In genomic region chr22:20792221-20792965, GRCh38 we compare ENCODE assay signal across 1 cellular context.
A peak's percentile ranks its signal among the peaks of the same experiment; 100 is the strongest.
TF ChIP-seq lines count a peak whose summit lies in the region.

No MANE protein-coding gene starts in this region.

TF ChIP-seq in K562, 482 proteins besides CTCF, POLR2A, EP300 and RAD21 (continued from another document and continues in another):
- TF ChIP-seq, protein P1, sequence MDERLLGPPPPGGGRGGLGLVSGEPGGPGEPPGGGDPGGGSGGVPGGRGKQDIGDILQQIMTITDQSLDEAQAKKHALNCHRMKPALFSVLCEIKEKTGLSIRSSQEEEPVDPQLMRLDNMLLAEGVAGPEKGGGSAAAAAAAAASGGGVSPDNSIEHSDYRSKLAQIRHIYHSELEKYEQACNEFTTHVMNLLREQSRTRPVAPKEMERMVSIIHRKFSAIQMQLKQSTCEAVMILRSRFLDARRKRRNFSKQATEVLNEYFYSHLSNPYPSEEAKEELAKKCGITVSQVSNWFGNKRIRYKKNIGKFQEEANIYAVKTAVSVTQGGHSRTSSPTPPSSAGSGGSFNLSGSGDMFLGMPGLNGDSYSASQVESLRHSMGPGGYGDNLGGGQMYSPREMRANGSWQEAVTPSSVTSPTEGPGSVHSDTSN (CRISPR knock-in tag; IDR thresholded peaks at IDR 0.05; ENCODE audit: low read depth) = no peak
- TF ChIP-seq, protein P1 (tag; conservative IDR thresholded peaks at IDR 0.05; ENCODE audit: low read depth) = no peak
- TF ChIP-seq ZNF280B (CRISPR knock-in tag; IDR thresholded peaks at IDR 0.05) (no peak), CTCFL (IDR thresholded peaks at IDR 0.05; ENCODE audit: borderline replicate concordance, insufficient read depth, low read depth, low read length, poor library complexity, severe bottlenecking) (no peak), ZNF561 (CRISPR knock-in tag; conservative IDR thresholded peaks at IDR 0.05) (no peak), ETV6 (IDR thresholded peaks at IDR 0.05; ENCODE audit: borderline replicate concordance in 1 of 2, low read depth in 2 of 2, low read length in 1 of 2) (no peak), ETV6 (CRISPR knock-in tag; IDR thresholded peaks at IDR 0.05; ENCODE audit: borderline replicate concordance) (no peak), SIN3B (IDR thresholded peaks at IDR 0.05; ENCODE audit: low read depth) (no peak), NBN (IDR thresholded peaks at IDR 0.05; ENCODE audit: low read depth) (no peak), NR2C1 (IDR thresholded peaks at IDR 0.05) (no peak), NR2C1 (tag; IDR thresholded peaks at IDR 0.05) (no peak), FOXJ3 (CRISPR knock-in tag; IDR thresholded peaks at IDR 0.05) (no peak), BCL6 (CRISPR knock-in tag; IDR thresholded peaks at IDR 0.05) (no peak), CBFB (CRISPR knock-in tag; IDR thresholded peaks at IDR 0.05) (no peak), ZNF707 (CRISPR knock-in tag; conservative IDR thresholded peaks at IDR 0.05) (no peak), CHAMP1 (IDR thresholded peaks at IDR 0.05) (no peak), ZNF436 (CRISPR knock-in tag; IDR thresholded peaks at IDR 0.05) (no peak), PYGO2 (tag; IDR thresholded peaks at IDR 0.05) (no peak), CGGBP1 (CRISPR knock-in tag; IDR thresholded peaks at IDR 0.05) (no peak), TEAD4 (IDR thresholded peaks at IDR 0.05; ENCODE audit: low read length) (no peak), TEAD4 (CRISPR knock-in tag; IDR thresholded peaks at IDR 0.05; ENCODE audit: borderline replicate concordance) (peak; percentile 94; the same call in 1 of the 2 replicates), ZNF668 (CRISPR knock-in tag; IDR thresholded peaks at IDR 0.05) (no peak), ARID2 (IDR thresholded peaks at IDR 0.05) (no peak), GTF2F1 (IDR thresholded peaks at IDR 0.05; ENCODE audit: low read depth, low read length) (no peak), PCBP1 (IDR thresholded peaks at IDR 0.05; ENCODE audit: low read depth, low read length, poor library complexity, severe bottlenecking) (no peak), MBD2 (IDR thresholded peaks at IDR 0.05; ENCODE audit: borderline replicate concordance, low read depth) (no peak), ZFP36 (IDR thresholded peaks at IDR 0.05; ENCODE audit: low read depth, low read length, partially characterized antibody) (no peak), MAX (CRISPR knock-in tag; IDR thresholded peaks at IDR 0.05) (peak; percentile 43; the same call in 1 of the 2 replicates), NRF1 (conservative IDR thresholded peaks at IDR 0.05 in 1 of 2, IDR thresholded peaks at IDR 0.05 in 1 of 2) (no peak), TCF7L2 (IDR thresholded peaks at IDR 0.05; ENCODE audit: low read depth, low read length) (no peak), E2F1 (CRISPR knock-in tag; IDR thresholded peaks at IDR 0.05) (no peak), ZNF586 (CRISPR knock-in tag; conservative IDR thresholded peaks at IDR 0.05) (no peak), USF2 (CRISPR knock-in tag; IDR thresholded peaks at IDR 0.05) (0 out of 2 replicates have a peak, but pooled peaks have one; percentile 30), DNMT1 (IDR thresholded peaks at IDR 0.05) (no peak)
- TF ChIP-seq, protein P2, sequence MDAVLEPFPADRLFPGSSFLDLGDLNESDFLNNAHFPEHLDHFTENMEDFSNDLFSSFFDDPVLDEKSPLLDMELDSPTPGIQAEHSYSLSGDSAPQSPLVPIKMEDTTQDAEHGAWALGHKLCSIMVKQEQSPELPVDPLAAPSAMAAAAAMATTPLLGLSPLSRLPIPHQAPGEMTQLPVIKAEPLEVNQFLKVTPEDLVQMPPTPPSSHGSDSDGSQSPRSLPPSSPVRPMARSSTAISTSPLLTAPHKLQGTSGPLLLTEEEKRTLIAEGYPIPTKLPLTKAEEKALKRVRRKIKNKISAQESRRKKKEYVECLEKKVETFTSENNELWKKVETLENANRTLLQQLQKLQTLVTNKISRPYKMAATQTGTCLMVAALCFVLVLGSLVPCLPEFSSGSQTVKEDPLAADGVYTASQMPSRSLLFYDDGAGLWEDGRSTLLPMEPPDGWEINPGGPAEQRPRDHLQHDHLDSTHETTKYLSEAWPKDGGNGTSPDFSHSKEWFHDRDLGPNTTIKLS (IDR thresholded peaks at IDR 0.05; ENCODE audit: borderline replicate concordance, low read depth) = no peak
- TF ChIP-seq, protein P3, sequence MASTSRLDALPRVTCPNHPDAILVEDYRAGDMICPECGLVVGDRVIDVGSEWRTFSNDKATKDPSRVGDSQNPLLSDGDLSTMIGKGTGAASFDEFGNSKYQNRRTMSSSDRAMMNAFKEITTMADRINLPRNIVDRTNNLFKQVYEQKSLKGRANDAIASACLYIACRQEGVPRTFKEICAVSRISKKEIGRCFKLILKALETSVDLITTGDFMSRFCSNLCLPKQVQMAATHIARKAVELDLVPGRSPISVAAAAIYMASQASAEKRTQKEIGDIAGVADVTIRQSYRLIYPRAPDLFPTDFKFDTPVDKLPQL (IDR thresholded peaks at IDR 0.05; ENCODE audit: extremely low read depth, insufficient read length) = no peak
- TF ChIP-seq, protein P4, sequence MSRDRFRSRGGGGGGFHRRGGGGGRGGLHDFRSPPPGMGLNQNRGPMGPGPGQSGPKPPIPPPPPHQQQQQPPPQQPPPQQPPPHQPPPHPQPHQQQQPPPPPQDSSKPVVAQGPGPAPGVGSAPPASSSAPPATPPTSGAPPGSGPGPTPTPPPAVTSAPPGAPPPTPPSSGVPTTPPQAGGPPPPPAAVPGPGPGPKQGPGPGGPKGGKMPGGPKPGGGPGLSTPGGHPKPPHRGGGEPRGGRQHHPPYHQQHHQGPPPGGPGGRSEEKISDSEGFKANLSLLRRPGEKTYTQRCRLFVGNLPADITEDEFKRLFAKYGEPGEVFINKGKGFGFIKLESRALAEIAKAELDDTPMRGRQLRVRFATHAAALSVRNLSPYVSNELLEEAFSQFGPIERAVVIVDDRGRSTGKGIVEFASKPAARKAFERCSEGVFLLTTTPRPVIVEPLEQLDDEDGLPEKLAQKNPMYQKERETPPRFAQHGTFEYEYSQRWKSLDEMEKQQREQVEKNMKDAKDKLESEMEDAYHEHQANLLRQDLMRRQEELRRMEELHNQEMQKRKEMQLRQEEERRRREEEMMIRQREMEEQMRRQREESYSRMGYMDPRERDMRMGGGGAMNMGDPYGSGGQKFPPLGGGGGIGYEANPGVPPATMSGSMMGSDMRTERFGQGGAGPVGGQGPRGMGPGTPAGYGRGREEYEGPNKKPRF (IDR thresholded peaks at IDR 0.05; ENCODE audit: low read depth, low read length) = no peak
- TF ChIP-seq, protein P5, sequence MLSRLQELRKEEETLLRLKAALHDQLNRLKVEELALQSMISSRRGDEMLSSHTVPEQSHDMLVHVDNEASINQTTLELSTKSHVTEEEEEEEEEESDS (CRISPR knock-in tag; IDR thresholded peaks at IDR 0.05) = no peak
- TF ChIP-seq, protein P6, sequence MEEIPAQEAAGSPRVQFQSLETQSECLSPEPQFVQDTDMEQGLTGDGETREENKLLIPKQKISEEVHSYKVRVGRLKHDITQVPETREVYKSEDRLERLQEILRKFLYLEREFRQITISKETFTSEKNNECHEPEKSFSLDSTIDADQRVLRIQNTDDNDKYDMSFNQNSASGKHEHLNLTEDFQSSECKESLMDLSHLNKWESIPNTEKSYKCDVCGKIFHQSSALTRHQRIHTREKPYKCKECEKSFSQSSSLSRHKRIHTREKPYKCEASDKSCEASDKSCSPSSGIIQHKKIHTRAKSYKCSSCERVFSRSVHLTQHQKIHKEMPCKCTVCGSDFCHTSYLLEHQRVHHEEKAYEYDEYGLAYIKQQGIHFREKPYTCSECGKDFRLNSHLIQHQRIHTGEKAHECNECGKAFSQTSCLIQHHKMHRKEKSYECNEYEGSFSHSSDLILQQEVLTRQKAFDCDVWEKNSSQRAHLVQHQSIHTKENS (CRISPR knock-in tag; IDR thresholded peaks at IDR 0.05) = no peak
- TF ChIP-seq, protein P7, sequence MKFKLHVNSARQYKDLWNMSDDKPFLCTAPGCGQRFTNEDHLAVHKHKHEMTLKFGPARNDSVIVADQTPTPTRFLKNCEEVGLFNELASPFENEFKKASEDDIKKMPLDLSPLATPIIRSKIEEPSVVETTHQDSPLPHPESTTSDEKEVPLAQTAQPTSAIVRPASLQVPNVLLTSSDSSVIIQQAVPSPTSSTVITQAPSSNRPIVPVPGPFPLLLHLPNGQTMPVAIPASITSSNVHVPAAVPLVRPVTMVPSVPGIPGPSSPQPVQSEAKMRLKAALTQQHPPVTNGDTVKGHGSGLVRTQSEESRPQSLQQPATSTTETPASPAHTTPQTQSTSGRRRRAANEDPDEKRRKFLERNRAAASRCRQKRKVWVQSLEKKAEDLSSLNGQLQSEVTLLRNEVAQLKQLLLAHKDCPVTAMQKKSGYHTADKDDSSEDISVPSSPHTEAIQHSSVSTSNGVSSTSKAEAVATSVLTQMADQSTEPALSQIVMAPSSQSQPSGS (CRISPR knock-in tag; IDR thresholded peaks at IDR 0.05) = peak; percentile 48; the same call in 1 of the 2 replicates
